Comparison of ENCODE assay signal across 8 cellular contexts in the genomic region with DNA sequence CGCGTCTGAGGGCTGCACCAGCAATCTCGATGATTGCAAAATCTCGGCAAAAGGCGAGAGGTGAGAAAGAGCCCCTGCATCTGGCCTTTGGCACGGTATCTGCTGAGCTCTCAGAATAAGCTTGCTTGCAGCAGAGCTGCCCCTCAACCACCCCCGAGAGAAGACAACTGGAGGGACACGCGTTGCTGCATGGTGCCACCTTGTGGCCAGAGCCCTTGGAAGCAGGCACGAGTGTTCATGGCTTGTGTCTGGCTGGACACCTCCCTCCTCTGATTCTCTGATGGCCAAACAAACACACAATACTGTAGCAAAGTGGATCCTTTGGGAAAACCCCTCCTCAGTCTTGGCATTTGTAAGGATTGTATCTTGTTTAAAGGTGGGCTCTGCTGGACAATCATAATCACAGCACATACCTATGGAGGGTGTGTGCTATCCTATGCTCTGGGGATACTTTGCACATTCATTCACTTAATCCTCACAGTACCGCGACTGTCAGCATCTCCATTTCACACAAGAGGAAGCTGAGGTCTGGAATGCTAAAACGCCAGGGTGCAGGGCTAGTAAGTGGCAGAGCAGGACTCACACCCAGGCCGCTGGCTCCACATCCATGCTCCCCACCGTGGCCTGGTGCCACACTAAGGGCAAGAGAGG.
A peak's percentile ranks its signal among the peaks of the same experiment; 100 is the strongest.
DNase-seq lines count a peak whose midpoint lies in the region; ATAC-seq, FAIRE-seq and TF ChIP-seq lines count a peak whose summit lies in the region.
"Not testable (repeated sequence)": the region's sequence is repeated elsewhere in the genome, so short reads cannot be mapped to it uniquely, and the experiment has no call there.

No MANE protein-coding gene starts in this region.

- peak; percentile 63 for FAIRE-seq in astrocyte (lab: Jason Lieb, UNC)

- not testable (repeated sequence) for H3K27me3 ChIP-seq in astrocyte (ENCODE audit: insufficient read depth, low read length)

- H3K4me2 ChIP-seq in astrocyte (ENCODE audit: low read length), result peak overlapping the region; percentile 6

- H3K4me3 Mint-ChIP-seq in astrocyte (ENCODE audit: unreplicated experiment); natural killer cell treated with Interleukin-12 subunit alpha and Interleukin-12 subunit beta and Interleukin-15 and Interleukin-18, amount 100 ng/mL, for 72 hours; stimulated activated naive B cell treated with anti-CD40 and anti-IgM and Interleukin-4, amounts not matched to agents 10 μg/mL and 1 μg/mL and 100 μg/mL, for 72 hours: not testable (repeated sequence)

- not testable (repeated sequence) for H3K79me2 ChIP-seq in astrocyte (ENCODE audit: insufficient read depth, low read length)

- H3K4me1 Mint-ChIP-seq in astrocyte (ENCODE audit: low read depth, unreplicated experiment), result peaks cover 35% of the 10 kb centered on the region
- not testable (repeated sequence) for H3K4me1 Mint-ChIP-seq in natural killer cell treated with Interleukin-12 subunit alpha and Interleukin-12 subunit beta and Interleukin-15 and Interleukin-18, amount 100 ng/mL, for 72 hours (ENCODE audit: low read depth in 2 of 2); stimulated activated naive B cell treated with anti-CD40 and anti-IgM and Interleukin-4, amounts not matched to agents 10 μg/mL and 1 μg/mL and 100 μg/mL, for 72 hours

- ATAC-seq in Right ventricle myocardium superior (ENCODE audit: poor library complexity), result peak; percentile 90
- ATAC-seq in natural killer cell treated with Interleukin-12 subunit alpha and Interleukin-12 subunit beta and Interleukin-15 and Interleukin-18, amount 100 ng/mL, for 72 hours, result peak; percentile 29 to 62
- peak; percentile 72 to 75 for ATAC-seq in stimulated activated naive B cell treated with anti-CD40 and anti-IgM and Interleukin-4, amounts not matched to agents 10 μg/mL and 1 μg/mL and 100 μg/mL, for 72 hours (replicated peaks)

- H3K9me3 ChIP-seq in astrocyte (ENCODE audit: insufficient read depth, low read depth, low read length), result not testable (repeated sequence)

- H3K36me3 ChIP-seq in astrocyte (ENCODE audit: insufficient read depth, low read length), result not testable (repeated sequence)

- H3K27me3 Mint-ChIP-seq in astrocyte (ENCODE audit: low read depth, unreplicated experiment); natural killer cell treated with Interleukin-12 subunit alpha and Interleukin-12 subunit beta and Interleukin-15 and Interleukin-18, amount 100 ng/mL, for 72 hours; stimulated activated naive B cell treated with anti-CD40 and anti-IgM and Interleukin-4, amounts not matched to agents 10 μg/mL and 1 μg/mL and 100 μg/mL, for 72 hours: not testable (repeated sequence)

- not testable (repeated sequence) for H3K36me3 Mint-ChIP-seq in astrocyte (ENCODE audit: low read depth, unreplicated experiment); natural killer cell treated with Interleukin-12 subunit alpha and Interleukin-12 subunit beta and Interleukin-15 and Interleukin-18, amount 100 ng/mL, for 72 hours; stimulated activated naive B cell treated with anti-CD40 and anti-IgM and Interleukin-4, amounts not matched to agents 10 μg/mL and 1 μg/mL and 100 μg/mL, for 72 hours

- not testable (repeated sequence) for H3K9ac ChIP-seq in astrocyte (ENCODE audit: low read length)

- H3K27ac Mint-ChIP-seq in astrocyte (ENCODE audit: unreplicated experiment); natural killer cell treated with Interleukin-12 subunit alpha and Interleukin-12 subunit beta and Interleukin-15 and Interleukin-18, amount 100 ng/mL, for 72 hours; stimulated activated naive B cell treated with anti-CD40 and anti-IgM and Interleukin-4, amounts not matched to agents 10 μg/mL and 1 μg/mL and 100 μg/mL, for 72 hours: not testable (repeated sequence)

- not testable (repeated sequence) for H3K9me3 Mint-ChIP-seq in astrocyte (ENCODE audit: unreplicated experiment); natural killer cell treated with Interleukin-12 subunit alpha and Interleukin-12 subunit beta and Interleukin-15 and Interleukin-18, amount 100 ng/mL, for 72 hours; stimulated activated naive B cell treated with anti-CD40 and anti-IgM and Interleukin-4, amounts not matched to agents 10 μg/mL and 1 μg/mL and 100 μg/mL, for 72 hours

- not testable (repeated sequence) for H3K27ac ChIP-seq in astrocyte (ENCODE audit: low read depth, low read length)

- H3K4me1 ChIP-seq in astrocyte (ENCODE audit: insufficient read depth, low read length), result peaks cover 19% of the 10 kb centered on the region

- intact Hi-C loops in Right ventricle myocardium superior (cut with DNase I), result loop anchor here (5.0 kb wide), 1 partner anchor 67 kb away; no protein-coding TSS in a partner anchor

- H2AFZ ChIP-seq in astrocyte (ENCODE audit: low read depth, low read length), result not testable (repeated sequence)

- not testable (repeated sequence) for H4K20me1 ChIP-seq in astrocyte (ENCODE audit: insufficient read depth, low read length)

- peak; percentile 67 for TF ChIP-seq CTCF in astrocyte (IDR thresholded peaks at IDR 0.05; ENCODE audit: insufficient read depth, low read depth, low read length)

- DNase-seq in Caki2 (ENCODE audit: low read depth) (peak; percentile 46), HK-2 (ENCODE audit: unreplicated experiment) (peak; percentile 69), NCI-H345 (lab: John Stamatoyannopoulos, UW) (peak; percentile 53), T1000 (lab: John Stamatoyannopoulos, UW) (peak; percentile 30), astrocyte (ENCODE audit: low read depth) (peak; percentile 56), Right ventricle myocardium superior (peak; percentile 89)
- not testable (repeated sequence) for DNase-seq in natural killer cell treated with Interleukin-12 subunit alpha and Interleukin-12 subunit beta and Interleukin-15 and Interleukin-18, amount 100 ng/mL, for 72 hours (ENCODE audit: low spot score)
- peak; percentile 47 for DNase-seq in stimulated activated naive B cell treated with anti-CD40 and anti-IgM and Interleukin-4, amounts not matched to agents 10 μg/mL and 1 μg/mL and 100 μg/mL, for 72 hours

- in situ Hi-C loops in Caki2 (cut with HindIII; ENCODE audit: low pct_unique_long_range_greater_than_20kb, low sequenced_read_pairs), result not testable (repeated sequence)

- not testable (repeated sequence) for H3K4me3 ChIP-seq in astrocyte (ENCODE audit: insufficient read depth, low read depth, low read length)
